Comparison of ENCODE assay signal across 15 cellular contexts in the genomic region with DNA sequence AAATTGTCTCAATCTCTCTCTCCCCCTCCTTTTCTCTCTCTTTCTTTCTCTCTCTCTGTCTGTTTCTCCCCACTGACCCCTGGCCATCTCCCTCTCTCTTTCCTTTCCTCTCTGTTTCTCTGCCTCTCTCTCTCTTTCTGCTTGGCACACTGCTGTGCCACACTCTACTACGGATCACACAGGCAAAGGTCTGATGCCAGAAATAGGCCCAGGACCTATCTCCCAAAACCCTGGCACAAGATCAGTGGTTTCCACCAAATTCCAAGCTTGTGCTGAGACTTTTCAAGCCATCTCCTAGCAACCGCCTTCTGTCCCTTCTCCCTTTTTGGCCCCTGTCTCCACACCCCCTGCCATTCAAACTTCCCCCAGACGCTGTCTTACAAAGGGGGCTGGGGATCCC.
"Had no signal": no experiment of that assay in that cellular context is flagged by ENCODE, and none has a peak within 500 bp of the region (broad histone marks: within the 10 kb centered on the region; RNA-seq: fewer than 3 reads in every experiment).

No MANE protein-coding gene starts in this region.

- H3K36me3 Mint-ChIP-seq: activated naive CD8-positive, alpha-beta T cell treated with anti-CD3 and anti-CD28 coated beads, Interleukin-2, amount 10 ng/mL, durations not matched to agents 7 days and 5 days; natural killer cell treated with Interleukin-12 subunit alpha and Interleukin-12 subunit beta and Interleukin-15 and Interleukin-18, amount 100 ng/mL, for 72 hours had no signal

- H3K4me3 ChIP-seq: esophagus muscularis mucosa, lung, psoas muscle, stomach, testis had no signal

- H3K27ac Mint-ChIP-seq: activated CD4-positive, alpha-beta T cell treated with anti-CD3 and anti-CD28 coated beads, Interleukin-2, amount 10 ng/mL, durations not matched to agents 7 days and 5 days; activated naive CD8-positive, alpha-beta T cell treated with anti-CD3 and anti-CD28 coated beads, Interleukin-2, amount 10 ng/mL, durations not matched to agents 7 days and 5 days; natural killer cell treated with Interleukin-12 subunit alpha and Interleukin-12 subunit beta and Interleukin-15 and Interleukin-18, amount 100 ng/mL, for 72 hours; T-helper 2 cell treated with Interferon-gamma antibody and Interleukin-4, amounts not matched to agents 5 μg/mL and 100 μg/mL, for 36 hours had no signal

- H3K9me3 Mint-ChIP-seq: activated CD4-positive, alpha-beta T cell treated with anti-CD3 and anti-CD28 coated beads, Interleukin-2, amount 10 ng/mL, durations not matched to agents 7 days and 5 days; activated naive CD8-positive, alpha-beta T cell treated with anti-CD3 and anti-CD28 coated beads, Interleukin-2, amount 10 ng/mL, durations not matched to agents 7 days and 5 days; natural killer cell treated with Interleukin-12 subunit alpha and Interleukin-12 subunit beta and Interleukin-15 and Interleukin-18, amount 100 ng/mL, for 72 hours; T-helper 2 cell treated with Interferon-gamma antibody and Interleukin-4, amounts not matched to agents 5 μg/mL and 100 μg/mL, for 36 hours had no signal

- H3K4me3 Mint-ChIP-seq: activated CD4-positive, alpha-beta T cell treated with anti-CD3 and anti-CD28 coated beads, Interleukin-2, amount 10 ng/mL, durations not matched to agents 7 days and 5 days; activated naive CD8-positive, alpha-beta T cell treated with anti-CD3 and anti-CD28 coated beads, Interleukin-2, amount 10 ng/mL, durations not matched to agents 7 days and 5 days; natural killer cell treated with Interleukin-12 subunit alpha and Interleukin-12 subunit beta and Interleukin-15 and Interleukin-18, amount 100 ng/mL, for 72 hours; T-helper 2 cell treated with Interferon-gamma antibody and Interleukin-4, amounts not matched to agents 5 μg/mL and 100 μg/mL, for 36 hours had no signal

- H3K4me1 ChIP-seq: esophagus muscularis mucosa, psoas muscle, stomach, testis had no signal

- H3K4me1 Mint-ChIP-seq: activated CD4-positive, alpha-beta T cell treated with anti-CD3 and anti-CD28 coated beads, Interleukin-2, amount 10 ng/mL, durations not matched to agents 7 days and 5 days; activated naive CD8-positive, alpha-beta T cell treated with anti-CD3 and anti-CD28 coated beads, Interleukin-2, amount 10 ng/mL, durations not matched to agents 7 days and 5 days had no signal

- ATAC-seq: natural killer cell treated with Interleukin-12 subunit alpha and Interleukin-12 subunit beta and Interleukin-15 and Interleukin-18, amount 100 ng/mL, for 72 hours; psoas muscle had no signal

- DNase-seq: activated CD4-positive, alpha-beta T cell treated with anti-CD3 and anti-CD28 coated beads, Interleukin-2, amount 10 ng/mL, durations not matched to agents 7 days and 5 days; activated CD8-positive, alpha-beta memory T cell treated with anti-CD3 and anti-CD28 coated beads for 24 hours; activated naive CD4-positive, alpha-beta T cell; activated naive CD8-positive, alpha-beta T cell treated with anti-CD3 and anti-CD28 coated beads, Interleukin-2, amount 10 ng/mL, durations not matched to agents 7 days and 5 days; aorta; foreskin fibroblast; psoas muscle; stimulated activated CD4-positive, alpha-beta T cell treated with anti-CD3 and anti-CD28 coated beads, Interleukin-1b, Interleukin-23, amount 100 ng/mL, for 48 hours; stomach; SW 1271; testis had no signal

- H3K27me3 ChIP-seq: esophagus muscularis mucosa, stomach, testis had no signal

- H3K9me3 ChIP-seq: esophagus muscularis mucosa, psoas muscle, stomach, testis had no signal

- H3K36me3 ChIP-seq: esophagus muscularis mucosa had no signal

- H3K27ac ChIP-seq: esophagus muscularis mucosa, psoas muscle, stomach, testis had no signal
